Comparison of ENCODE assay signal across 8 cellular contexts in the genomic region with DNA sequence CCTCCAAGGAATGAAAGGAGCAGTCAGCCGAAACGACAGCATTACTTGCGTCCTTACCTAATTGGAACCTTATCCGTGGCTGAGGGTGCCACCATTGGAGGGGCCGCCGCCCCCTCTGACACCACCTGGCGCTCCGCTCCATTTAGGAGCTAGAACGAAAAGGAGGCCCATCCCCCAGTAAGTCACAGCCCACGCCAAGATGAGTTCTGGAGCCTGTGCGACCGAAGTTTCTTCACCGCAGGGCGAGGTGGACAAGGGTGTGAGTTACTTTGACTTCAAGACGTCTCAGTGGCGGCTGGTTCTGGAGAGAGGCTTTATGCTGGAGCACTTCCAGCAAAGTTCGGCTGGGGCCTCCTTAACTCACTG. TPM values are rescaled to one million over a fixed set of nuclear protein-coding genes. Genes with fewer than 3 reads are reported as not detected.
DNase-seq lines count a peak whose midpoint lies in the region; ATAC-seq and TF ChIP-seq lines count a peak whose summit lies in the region.

No MANE protein-coding gene starts in this region.

- DNase-seq in Caco-2 (peak; percentile 42 to 43), HT-29 (ENCODE audit: low spot score) (peak; percentile 36), dermis blood vessel endothelial cell (peak; percentile 54), lower lobe of right lung (peak; percentile 64), cerebellar nuclear complex (lab: John Stamatoyannopoulos, UW) (no peak)
- peak; percentile 43 for DNase-seq in activated CD4-positive, alpha-beta T cell treated with anti-CD3 and anti-CD28 coated beads for 1 hour
- DNase-seq in stimulated activated CD8-positive, alpha-beta memory T cell treated with anti-CD3 and anti-CD28 coated beads, Interleukin-12 subunit alpha, Interleukin-12 subunit beta, amount 100 ng/mL, for 1 hour (ENCODE audit: low read depth) = peak; percentile 31

- H3K27ac ChIP-seq in lower lobe of right lung = peak overlapping the region; percentile 99

- TSS peak; percentile 86 for BruUV-seq in Caco-2 (replicated peaks; lab: Mats Ljungman, UMichigan)

- H3K9me3 ChIP-seq in Caco-2 (no peaks in the 10 kb centered on the region), lower lobe of right lung (no peaks in the 10 kb centered on the region)

- H3K4me1 ChIP-seq in Caco-2 = peaks cover 8% of the 10 kb centered on the region
- H3K4me1 ChIP-seq in lower lobe of right lung = peaks cover 56% of the 10 kb centered on the region

- H3K27ac Mint-ChIP-seq in Caco-2 (ENCODE audit: unreplicated experiment) = peak overlapping the region; percentile 82

- no peaks in the 10 kb centered on the region for H3K27me3 ChIP-seq in Caco-2 (replicated peaks; ENCODE audit: control insufficient read depth, insufficient read depth, low read length)
- no peaks in the 10 kb centered on the region for H3K27me3 ChIP-seq in lower lobe of right lung (ENCODE audit: low read depth)

- no peaks in the 10 kb centered on the region for H3K27me3 Mint-ChIP-seq in Caco-2 (ENCODE audit: insufficient read depth, unreplicated experiment)

- CTCF ChIA-PET in Caco-2 (lab: Charles Lee) = interaction anchor here (1.5 kb wide), 3 partner anchors 12 to 224 kb away, joined by 3 to 11 read pairs (median 8); no protein-coding TSS in a partner anchor

- H3K4me3 ChIP-seq in Caco-2 (ENCODE audit: low read depth, low read length) = peak overlapping the region; percentile 70
- H3K4me3 ChIP-seq in lower lobe of right lung = peak overlapping the region; percentile 86

- POLR2A ChIA-PET in Caco-2 (lab: Charles Lee) = interaction anchor here (0.9 to 1.6 kb wide), 8 partner anchors 13 to 259 kb away, joined by 3 to 21 read pairs (median 8); a partner anchor contains a TSS

- peak overlapping the region; percentile 98 for H3K4me3 Mint-ChIP-seq in Caco-2 (ENCODE audit: unreplicated experiment)

- peaks cover 11% of the 10 kb centered on the region for H3K36me3 Mint-ChIP-seq in Caco-2 (ENCODE audit: insufficient read depth, unreplicated experiment)

- TF ChIP-seq CTCF in Caco-2 (IDR thresholded peaks at IDR 0.05; ENCODE audit: insufficient read depth in 1 of 2, low read depth in 1 of 2, low read length in 1 of 2, severe bottlenecking in 1 of 2, unreplicated experiment in 1 of 2) = no peak
- no peak for TF ChIP-seq CTCF in lower lobe of right lung (IDR thresholded peaks at IDR 0.05)

- H3K36me3 ChIP-seq in Caco-2 (ENCODE audit: control insufficient read depth, insufficient read depth, low read length) (no peaks in the 10 kb centered on the region), lower lobe of right lung (no peaks in the 10 kb centered on the region)

- no peaks in the 10 kb centered on the region for H3K9me3 Mint-ChIP-seq in Caco-2 (ENCODE audit: unreplicated experiment)

- intact Hi-C loops in Caco-2 (cut with micrococcal nuclease; ENCODE audit: unreplicated experiment) = loop anchor here (10.0 kb wide), 2 partner anchors 170 to 260 kb away; a partner anchor contains a TSS
- intact Hi-C loops in lower lobe of right lung (cut with DNase I) = no loop called here

- peaks cover 20% of the 10 kb centered on the region for H3K4me1 Mint-ChIP-seq in Caco-2 (ENCODE audit: low read depth, unreplicated experiment)

- peak; percentile 8 for ATAC-seq in GM21360 (IDR thresholded peaks at IDR 0.05; ENCODE audit: unreplicated experiment)
- ATAC-seq in lower lobe of right lung = peak; percentile 31 to 49

RNA-seq across cellular contexts. Expression of a gene that starts 0.7 kb away (rescaled TPM):
- total RNA-seq in Caco-2 (2022) (9.2 and 11.5 TPM in 2 replicates), dermis blood vessel endothelial cell (27.4 and 31.8 TPM in 2 replicates), lower lobe of right lung (53.3 TPM)
- total RNA-seq in HT-29 (2014; rRNA removed; shearing (Covaris generic)) = 6.6 and 9.2 TPM in 2 replicates

Comparison
In these comparisons a context has a peak if more than half of its experiments do, and no peak if none do; other contexts are left out.
1. DNase-seq: peak in Caco-2 (2 of 2), HT-29 (single experiment), activated CD4-positive, alpha-beta T cell treated with anti-CD3 and anti-CD28 coated beads for 1 hour (single experiment), dermis blood vessel endothelial cell (single experiment), lower lobe of right lung (single experiment) and stimulated activated CD8-positive, alpha-beta memory T cell treated with anti-CD3 and anti-CD28 coated beads, Interleukin-12 subunit alpha, Interleukin-12 subunit beta, amount 100 ng/mL, for 1 hour (single experiment); none in cerebellar nuclear complex (0 of 2).